Comparison of ENCODE assay signal across 13 cellular contexts in genomic region chr18:28065031-28065792, GRCh38.
DNase-seq lines count a peak whose midpoint lies in the region; ATAC-seq, FAIRE-seq and TF ChIP-seq lines count a peak whose summit lies in the region.
"Had no signal": no experiment of that assay in that cellular context is flagged by ENCODE, and none has a peak within 500 bp of the region (broad histone marks: within the 10 kb centered on the region; RNA-seq: fewer than 3 reads in every experiment).

No MANE protein-coding gene starts in this region.

- H3K4me1 ChIP-seq in HepG2 (ENCODE audit: insufficient read depth, low read length) (peaks cover 32% of the 10 kb centered on the region), right lobe of liver (peaks cover 0 to 8% (median 3%) of the 10 kb centered on the region in 4 donors), adipocyte (ENCODE audit: control insufficient read depth, insufficient read depth, low read length) (peaks cover 24% of the 10 kb centered on the region), left ventricle myocardium inferior (peaks cover 52% of the 10 kb centered on the region), left lung (no peaks in the 10 kb centered on the region)
- H3K4me1 ChIP-seq: BLaER1 had no signal

- H3K4me2 ChIP-seq in HepG2 (ENCODE audit: low read depth, low read length): no peak overlapping the region
- H3K4me2 ChIP-seq: BLaER1 had no signal

- TF ChIP-seq EP300 in HepG2 (IDR thresholded peaks at IDR 0.05; ENCODE audit: low read depth in 2 of 2, low read length in 2 of 2) (no peak), HepG2 (CRISPR knock-in tag; IDR thresholded peaks at IDR 0.05; ENCODE audit: borderline replicate concordance) (no peak)

- H3K4me3 ChIP-seq in HepG2 (replicated peaks in 1 of 3; ENCODE audit: insufficient read depth in 1 of 3, low read depth in 2 of 3, low read length in 3 of 3) (no peak overlapping the region), right lobe of liver (no peak overlapping the region), adipocyte (ENCODE audit: low read length) (no peak overlapping the region), left ventricle myocardium inferior (no peak overlapping the region), left lung (no peak overlapping the region)
- H3K4me3 ChIP-seq: BLaER1, esophagus muscularis mucosa had no signal

- no peaks in the 10 kb centered on the region for H4K20me1 ChIP-seq in HepG2 (ENCODE audit: insufficient read depth, low read length)
- H4K20me1 ChIP-seq: BLaER1 had no signal

- no peak for TF ChIP-seq POLR2A in HepG2 (IDR thresholded peaks at IDR 0.05; ENCODE audit: insufficient read depth in 1 of 2, low read depth in 2 of 2, low read length in 2 of 2)
- no peak for TF ChIP-seq POLR2A in right lobe of liver (IDR thresholded peaks at IDR 0.05)

- DNase-seq in HepG2 (ENCODE audit: low spot score): peak; percentile 56
- DNase-seq in right lobe of liver: no peak
- DNase-seq in adipocyte (ENCODE audit: low read depth): peak; percentile 71
- no peak for DNase-seq in left ventricle myocardium inferior
- DNase-seq in urothelium cell line (ENCODE audit: low spot score): peak; percentile 14
- DNase-seq in SW480 (ENCODE audit: low spot score): no peak
- no peak for DNase-seq in left lung
- DNase-seq: midbrain, OCI-M1 had no signal

- H3K79me2 ChIP-seq in HepG2 (ENCODE audit: insufficient read depth, low read length): no peaks in the 10 kb centered on the region

- no peak for TF ChIP-seq CTCF in HepG2 (CRISPR knock-in tag; IDR thresholded peaks at IDR 0.05)
- TF ChIP-seq CTCF in right lobe of liver (IDR thresholded peaks at IDR 0.05): no peak
- no peak for TF ChIP-seq CTCF in left ventricle myocardium inferior (IDR thresholded peaks at IDR 0.05; ENCODE audit: borderline replicate concordance)
- no peak for TF ChIP-seq CTCF in left lung (IDR thresholded peaks at IDR 0.05)

- POLR2A ChIA-PET in HepG2 (lab: Yijun Ruan, JAX): no interaction called here

- in situ Hi-C loops in HepG2 (cut with HindIII; ENCODE audit: extremely low pct_ligation_motif_present, low pct_unique_long_range_greater_than_20kb): no loop called here

- 87% methylated on average over 4 of the region's 4 CpGs for WGBS in HepG2 (ENCODE audit: low lambda C conversion rate)
- 78% methylated on average over 4 of the region's 4 CpGs for WGBS in right lobe of liver (ENCODE audit: insufficient coverage, low coverage, low lambda C conversion rate, missing lambda C conversion rate)

- H3K9ac ChIP-seq in HepG2 (ENCODE audit: insufficient read depth, low read depth, low read length) (no peak overlapping the region), adipocyte (ENCODE audit: low read length) (no peak overlapping the region)
- H3K9ac ChIP-seq: BLaER1 had no signal

- intact Hi-C loops in HepG2 (cut with micrococcal nuclease; ENCODE audit: unreplicated experiment): no loop called here
- intact Hi-C loops in right lobe of liver (cut with DNase I): no loop called here
- intact Hi-C loops in left ventricle myocardium inferior (cut with micrococcal nuclease): loop anchor here (10.0 kb wide), 1 partner anchor 60 kb away; no protein-coding TSS in a partner anchor
- intact Hi-C loops in left lung (cut with DNase I): loop anchor here in 1 of 2 donors (10.0 kb wide), 1 partner anchor 60 kb away; no protein-coding TSS in a partner anchor

- ATAC-seq in HepG2 (no peak), right lobe of liver (no peak), HG03342 (IDR thresholded peaks at IDR 0.05; ENCODE audit: unreplicated experiment) (no peak), left lung (no peak)
- ATAC-seq: activated CD4-positive, CD25-positive, alpha-beta regulatory T cell treated with anti-CD3 and anti-CD28 coated beads, Interleukin-2, amount 50 U/mL, for 24 hours had no signal

- H3K9me3 ChIP-seq in HepG2 (ENCODE audit: low read length): no peaks in the 10 kb centered on the region
- H3K9me3 ChIP-seq in right lobe of liver: no peaks in the 10 kb centered on the region
- H3K9me3 ChIP-seq in adipocyte (ENCODE audit: control insufficient read depth, low read length): peaks cover 4% of the 10 kb centered on the region
- H3K9me3 ChIP-seq in left ventricle myocardium inferior (replicated peaks): peaks cover 5% of the 10 kb centered on the region
- peaks cover 0 to 3% of the 10 kb centered on the region in 2 donors for H3K9me3 ChIP-seq in left lung
- H3K9me3 ChIP-seq: BLaER1, esophagus muscularis mucosa had no signal

- H3K36me3 ChIP-seq in HepG2 (replicated peaks in 1 of 2; ENCODE audit: control insufficient read depth in 1 of 2, insufficient read depth in 2 of 2, low read length in 2 of 2): peaks cover 0 to 1% of the 10 kb centered on the region in 2 experiments; a peak in 1 of 5 replicates
- no peaks in the 10 kb centered on the region for H3K36me3 ChIP-seq in right lobe of liver
- no peaks in the 10 kb centered on the region for H3K36me3 ChIP-seq in adipocyte (ENCODE audit: control insufficient read depth, insufficient read depth, low read length, severe bottlenecking)
- H3K36me3 ChIP-seq in left ventricle myocardium inferior: no peaks in the 10 kb centered on the region
- no peaks in the 10 kb centered on the region for H3K36me3 ChIP-seq in left lung
- H3K36me3 ChIP-seq: BLaER1, esophagus muscularis mucosa had no signal

- FAIRE-seq in HepG2 (lab: Jason Lieb, UNC) (no peak), urothelium cell line (lab: Jason Lieb, UNC) (no peak)

- CTCF ChIA-PET in HepG2 (lab: Yijun Ruan, JAX; ENCODE audit: low intra/inter-chr PET ratio, low total read pairs): no interaction called here

- H2AFZ ChIP-seq in HepG2 (ENCODE audit: low read length): no peak overlapping the region

- TF ChIP-seq RAD21 in HepG2 (CRISPR knock-in tag; IDR thresholded peaks at IDR 0.05): no peak

- no peak overlapping the region for H3K27ac ChIP-seq in HepG2 (ENCODE audit: extremely low read length, insufficient read depth, low read length)
- H3K27ac ChIP-seq in right lobe of liver: no peak overlapping the region
- H3K27ac ChIP-seq in left ventricle myocardium inferior (replicated peaks): peak overlapping the region; percentile 4
- no peak overlapping the region for H3K27ac ChIP-seq in left lung
- H3K27ac ChIP-seq: BLaER1, esophagus muscularis mucosa had no signal

- no TSS peak for BruUV-seq in HepG2 (replicated peaks; lab: Mats Ljungman, UMichigan)

- H3K27me3 ChIP-seq in HepG2 (ENCODE audit: control insufficient read depth in 1 of 2, insufficient read depth in 2 of 2, low read length in 2 of 2) (no peaks in the 10 kb centered on the region), right lobe of liver (no peaks in the 10 kb centered on the region), adipocyte (replicated peaks; ENCODE audit: control insufficient read depth, insufficient read depth, low read length) (no peaks in the 10 kb centered on the region), left ventricle myocardium inferior (ENCODE audit: low read depth) (no peaks in the 10 kb centered on the region), left lung (no peaks in the 10 kb centered on the region)
- H3K27me3 ChIP-seq: BLaER1, esophagus muscularis mucosa had no signal

TF ChIP-seq in HepG2, 621 proteins besides CTCF, POLR2A, EP300 and RAD21:
- 0 out of 2 replicates have a peak, but pooled peaks have one; percentile 20 for TF ChIP-seq BCL6 (CRISPR knock-in tag; IDR thresholded peaks at IDR 0.05)
- TF ChIP-seq ZFY (CRISPR knock-in tag; IDR thresholded peaks at IDR 0.05): no peak
- no peak for TF ChIP-seq PREB (CRISPR knock-in tag; IDR thresholded peaks at IDR 0.05)

Comparison
In these comparisons a context has a peak if more than half of its experiments do, and no peak if none do; other contexts are left out.
1. DNase-seq: peak in HepG2 (single experiment), adipocyte (single experiment) and urothelium cell line (single experiment); none in right lobe of liver (0 of 3), left ventricle myocardium inferior (single experiment), SW480 (single experiment) and left lung (0 of 2).